ENCODE assay signal across 22 cellular contexts in the genomic region with DNA sequence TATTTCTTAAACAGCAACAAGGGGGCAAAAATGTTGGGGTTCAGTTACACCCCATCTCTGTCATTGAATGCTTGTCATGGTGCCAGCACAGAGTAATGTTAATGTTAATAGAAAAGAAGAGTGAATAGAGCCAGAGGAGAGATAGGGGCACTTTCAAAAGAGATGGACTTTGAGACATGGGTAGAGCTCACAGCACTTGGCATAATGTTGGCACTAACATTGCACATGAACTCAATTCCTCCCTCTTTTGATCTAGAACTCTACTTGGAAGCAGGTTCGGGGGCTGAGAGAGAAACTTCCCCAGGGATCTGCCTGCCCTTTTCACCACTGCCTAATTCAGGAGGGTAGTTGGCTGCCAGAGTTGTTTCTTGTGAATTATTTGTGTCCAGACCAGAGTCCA.
DNase-seq lines count a peak whose midpoint lies in the region; ATAC-seq, FAIRE-seq and TF ChIP-seq lines count a peak whose summit lies in the region.
"Had no signal": no experiment of that assay in that cellular context is flagged by ENCODE, and none has a peak within 500 bp of the region (broad histone marks: within the 10 kb centered on the region; RNA-seq: fewer than 3 reads in every experiment).

No MANE protein-coding gene starts in this region.

- no peak overlapping the region for H3K9ac ChIP-seq in liver (ENCODE audit: low read depth in 1 of 2, low read length in 2 of 2)
- no peak overlapping the region for H3K9ac ChIP-seq in HepG2 (ENCODE audit: insufficient read depth, low read depth, low read length)
- no peak overlapping the region for H3K9ac ChIP-seq in SK-N-SH
- H3K9ac ChIP-seq: BLaER1 treated with 17β-estradiol and CSF1 and Interleukin-3, amounts not matched to agents 10 nM and 100 nM had no signal

- TF ChIP-seq POLR2A in HepG2 (IDR thresholded peaks at IDR 0.05; ENCODE audit: insufficient read depth in 1 of 2, low read depth in 2 of 2, low read length in 2 of 2) (no peak), right lobe of liver (IDR thresholded peaks at IDR 0.05) (no peak)

- POLR2A ChIA-PET in HepG2 (lab: Yijun Ruan, JAX) (no interaction called here), SK-N-SH (lab: Yijun Ruan, JAX) (no interaction called here)

- no peak overlapping the region for H2AFZ ChIP-seq in HepG2 (ENCODE audit: low read length)
- H2AFZ ChIP-seq in SK-N-SH (ENCODE audit: low read depth) = no peak overlapping the region

- peaks cover 8% of the 10 kb centered on the region for H3F3A ChIP-seq in SK-N-SH (replicated peaks; ENCODE audit: insufficient read depth)

- DNase-seq in HepG2 (ENCODE audit: low spot score) (no peak), right lobe of liver (no peak), small intestine (peak; percentile 29), SK-N-SH (no peak), UCSD-AML1 (lab: John Stamatoyannopoulos, UW; ENCODE audit: unreplicated experiment) (no peak), right atrium auricular region (ENCODE audit: low spot score) (no peak)
- DNase-seq: AML-193; Caco-2; Calu3; CD4-positive, alpha-beta T cell; CD8-positive, alpha-beta T cell; DMS79 treated with DMSO at 0.1 percent for 48 hours; GF-D8 had no signal

- no peak for TF ChIP-seq EP300 in HepG2 (IDR thresholded peaks at IDR 0.05; ENCODE audit: low read depth in 2 of 2, low read length in 2 of 2)
- no peak for TF ChIP-seq EP300 in HepG2 (CRISPR knock-in tag; IDR thresholded peaks at IDR 0.05; ENCODE audit: borderline replicate concordance)
- no peak for TF ChIP-seq EP300 in SK-N-SH (IDR thresholded peaks at IDR 0.05; ENCODE audit: borderline replicate concordance in 1 of 2, low read depth in 1 of 2, low read length in 1 of 2)

- intact Hi-C loops in HepG2 (cut with micrococcal nuclease; ENCODE audit: unreplicated experiment) = no loop called here
- intact Hi-C loops in right lobe of liver (cut with DNase I) = no loop called here

- H3K9me3 ChIP-seq in liver (ENCODE audit: control insufficient read depth in 4 of 4, low read length in 3 of 4) = no peaks in the 10 kb centered on the region
- no peaks in the 10 kb centered on the region for H3K9me3 ChIP-seq in HepG2 (ENCODE audit: low read length)
- H3K9me3 ChIP-seq in right lobe of liver = no peaks in the 10 kb centered on the region
- no peaks in the 10 kb centered on the region for H3K9me3 ChIP-seq in small intestine (ENCODE audit: control insufficient read depth, low read depth)
- H3K9me3 ChIP-seq in SK-N-SH = no peaks in the 10 kb centered on the region
- no peaks in the 10 kb centered on the region for H3K9me3 ChIP-seq in right atrium auricular region
- H3K9me3 ChIP-seq: A549; BLaER1 treated with 17β-estradiol and CSF1 and Interleukin-3, amounts not matched to agents 10 nM and 100 nM; Caco-2 had no signal

- in situ Hi-C loops in HepG2 (cut with HindIII; ENCODE audit: extremely low pct_ligation_motif_present, low pct_unique_long_range_greater_than_20kb) = no loop called here

- H3K4me2 ChIP-seq in HepG2 (ENCODE audit: low read depth, low read length) (no peak overlapping the region), SK-N-SH (no peak overlapping the region)
- H3K4me2 ChIP-seq: A549 had no signal

- H3K4me1 ChIP-seq in liver (ENCODE audit: control insufficient read depth in 4 of 4, insufficient read depth in 4 of 4, low read length in 3 of 4) (peaks cover 0 to 5% (median 3%) of the 10 kb centered on the region in 4 donors), HepG2 (ENCODE audit: insufficient read depth, low read length) (no peaks in the 10 kb centered on the region), right lobe of liver (peaks cover 0 to 8% (median 0%) of the 10 kb centered on the region in 4 donors), small intestine (ENCODE audit: control insufficient read depth in 2 of 2, insufficient read depth in 1 of 2, low read depth in 1 of 2, low read length in 1 of 2) (no peaks in the 10 kb centered on the region), SK-N-SH (ENCODE audit: control insufficient read depth in 1 of 2, insufficient read depth in 2 of 2, low read depth in 1 of 2, low read length in 1 of 2) (peaks cover 0 to 31% of the 10 kb centered on the region in 2 experiments; a peak in 3 of 4 replicates), right atrium auricular region (no peaks in the 10 kb centered on the region)
- H3K4me1 ChIP-seq: A549, Caco-2 had no signal

- CTCF ChIA-PET in HepG2 (lab: Yijun Ruan, JAX; ENCODE audit: low intra/inter-chr PET ratio, low total read pairs) = no interaction called here
- CTCF ChIA-PET in SK-N-SH (lab: Yijun Ruan, JAX) = no interaction called here

- 29% methylated on average over 1 of the region's 1 CpG for WGBS in liver
- WGBS in HepG2 (ENCODE audit: low lambda C conversion rate) = 0% methylated on average over 1 of the region's 1 CpG
- 11% methylated on average over 1 of the region's 1 CpG for WGBS in right lobe of liver (ENCODE audit: insufficient coverage, low coverage, low lambda C conversion rate, missing lambda C conversion rate)
- WGBS in small intestine, 3 donors = 14 to 36% (median 28%) methylated on average over 1 of the region's 1 CpG
- WGBS in SK-N-SH (ENCODE audit: low lambda C conversion rate) = 67% methylated on average over 1 of the region's 1 CpG

- no peaks in the 10 kb centered on the region for H3K27me3 ChIP-seq in liver (ENCODE audit: control insufficient read depth in 4 of 4, insufficient read depth in 4 of 4, low read length in 3 of 4)
- peaks cover 3 to 42% of the 10 kb centered on the region in 2 experiments; a peak in 3 of 5 replicates for H3K27me3 ChIP-seq in HepG2 (ENCODE audit: control insufficient read depth in 1 of 2, insufficient read depth in 2 of 2, low read length in 2 of 2)
- no peaks in the 10 kb centered on the region for H3K27me3 ChIP-seq in right lobe of liver
- no peaks in the 10 kb centered on the region for H3K27me3 ChIP-seq in small intestine (ENCODE audit: control insufficient read depth in 2 of 2, insufficient read depth in 2 of 2, low read length in 2 of 2)
- H3K27me3 ChIP-seq in SK-N-SH (ENCODE audit: insufficient read depth) = no peaks in the 10 kb centered on the region
- no peaks in the 10 kb centered on the region for H3K27me3 ChIP-seq in right atrium auricular region
- H3K27me3 ChIP-seq: BLaER1 treated with 17β-estradiol and CSF1 and Interleukin-3, amounts not matched to agents 10 nM and 100 nM had no signal

- ATAC-seq in HepG2 (no peak), right lobe of liver (peak; percentile 57 to 92 (median 70))
- ATAC-seq: A549; CD8-positive, alpha-beta T cell had no signal

- no peaks in the 10 kb centered on the region for H4K20me1 ChIP-seq in HepG2 (ENCODE audit: insufficient read depth, low read length)
- H4K20me1 ChIP-seq in SK-N-SH (ENCODE audit: insufficient read depth) = no peaks in the 10 kb centered on the region
- H4K20me1 ChIP-seq: BLaER1 treated with 17β-estradiol and CSF1 and Interleukin-3, amounts not matched to agents 10 nM and 100 nM had no signal

- H3K36me3 ChIP-seq in liver (ENCODE audit: control insufficient read depth in 4 of 4, insufficient read depth in 3 of 4, low read depth in 1 of 4, low read length in 3 of 4) (no peaks in the 10 kb centered on the region), HepG2 (replicated peaks in 1 of 2; ENCODE audit: control insufficient read depth in 1 of 2, insufficient read depth in 2 of 2, low read length in 2 of 2) (no peaks in the 10 kb centered on the region), right lobe of liver (no peaks in the 10 kb centered on the region), small intestine (ENCODE audit: control insufficient read depth in 2 of 2, insufficient read depth in 2 of 2, low read length in 2 of 2) (no peaks in the 10 kb centered on the region), SK-N-SH (replicated peaks in 1 of 2; ENCODE audit: control insufficient read depth in 1 of 2, insufficient read depth in 2 of 2, low read length in 1 of 2) (no peaks in the 10 kb centered on the region), right atrium auricular region (no peaks in the 10 kb centered on the region)
- H3K36me3 ChIP-seq: BLaER1 treated with 17β-estradiol and CSF1 and Interleukin-3, amounts not matched to agents 10 nM and 100 nM had no signal

- H3K9me2 ChIP-seq in SK-N-SH = no peaks in the 10 kb centered on the region

- TF ChIP-seq CTCF in liver (IDR thresholded peaks at IDR 0.05; ENCODE audit: low read depth, low read length, missing input control) (no peak), HepG2 (CRISPR knock-in tag; IDR thresholded peaks at IDR 0.05) (no peak), right lobe of liver (IDR thresholded peaks at IDR 0.05) (no peak), SK-N-SH (IDR thresholded peaks at IDR 0.05) (no peak), right atrium auricular region (IDR thresholded peaks at IDR 0.05) (no peak)

- BruUV-seq in HepG2 (replicated peaks; lab: Mats Ljungman, UMichigan) = no TSS peak

- FAIRE-seq in HepG2 (lab: Jason Lieb, UNC) (no peak), small intestine (lab: Jason Lieb, UNC) (no peak)
- FAIRE-seq: A549, D721Med, G401.6, GM12891, GM19239 had no signal

- H3K79me2 ChIP-seq in HepG2 (ENCODE audit: insufficient read depth, low read length) (no peaks in the 10 kb centered on the region), SK-N-SH (ENCODE audit: insufficient read depth) (no peaks in the 10 kb centered on the region)

- H3K4me3 ChIP-seq in liver (ENCODE audit: low read depth in 1 of 3, low read length in 3 of 3) = no peak overlapping the region
- no peak overlapping the region for H3K4me3 ChIP-seq in HepG2 (replicated peaks in 1 of 3; ENCODE audit: insufficient read depth in 1 of 3, low read depth in 2 of 3, low read length in 3 of 3)
- no peak overlapping the region for H3K4me3 ChIP-seq in right lobe of liver
- H3K4me3 ChIP-seq in small intestine (ENCODE audit: low read depth in 1 of 2, low read length in 2 of 2) = no peak overlapping the region
- no peak overlapping the region for H3K4me3 ChIP-seq in SK-N-SH (ENCODE audit: low read depth in 2 of 2, low read length in 1 of 2)
- H3K4me3 ChIP-seq in right atrium auricular region = no peak overlapping the region
- H3K4me3 ChIP-seq: A549; BLaER1 treated with 17β-estradiol and CSF1 and Interleukin-3, amounts not matched to agents 10 nM and 100 nM had no signal

- H3K27ac ChIP-seq in liver (ENCODE audit: low read depth in 1 of 2, low read length in 2 of 2) = no peak overlapping the region
- H3K27ac ChIP-seq in HepG2 (ENCODE audit: extremely low read length, insufficient read depth, low read length) = no peak overlapping the region
- peak overlapping the region in 1 of 3 donors; percentile 58 for H3K27ac ChIP-seq in right lobe of liver
- no peak overlapping the region for H3K27ac ChIP-seq in small intestine (ENCODE audit: low read depth in 1 of 2, low read length in 1 of 2)
- no peak overlapping the region for H3K27ac ChIP-seq in SK-N-SH (ENCODE audit: low read depth in 2 of 2, low read length in 1 of 2)
- H3K27ac ChIP-seq in right atrium auricular region = no peak overlapping the region
- H3K27ac ChIP-seq: 22Rv1; A549; BLaER1 treated with 17β-estradiol and CSF1 and Interleukin-3, amounts not matched to agents 10 nM and 100 nM; C4-2B had no signal

- TF ChIP-seq RAD21 in liver (IDR thresholded peaks at IDR 0.05) = no peak
- TF ChIP-seq RAD21 in HepG2 (CRISPR knock-in tag; IDR thresholded peaks at IDR 0.05) = no peak
- TF ChIP-seq RAD21 in SK-N-SH (IDR thresholded peaks at IDR 0.05; ENCODE audit: low read length) = no peak

TF ChIP-seq in liver, 16 proteins besides CTCF, POLR2A, EP300 and RAD21 (continues in another document):
- TF ChIP-seq JUND (IDR thresholded peaks at IDR 0.05) = no peak

TF ChIP-seq in HepG2, 621 proteins besides CTCF, POLR2A, EP300 and RAD21 (continues in another document):
- TF ChIP-seq DR1 (CRISPR knock-in tag; IDR thresholded peaks at IDR 0.05) = no peak
